In genomic region chrX:40539214-40540142, GRCh38 we compare ENCODE assay signal across 7 cellular contexts. TPM values are rescaled to one million over a fixed set of nuclear protein-coding genes. Genes with fewer than 3 reads are reported as not detected.
A peak's percentile ranks its signal among the peaks of the same experiment; 100 is the strongest.
DNase-seq lines count a peak whose midpoint lies in the region; ATAC-seq and TF ChIP-seq lines count a peak whose summit lies in the region.

No MANE protein-coding gene starts in this region.

- DNase-seq in GM13977 (ENCODE audit: low spot score): peak; percentile 54
- DNase-seq in RPMI8226: peak; percentile 73
- DNase-seq in hepatic stellate cell (ENCODE audit: low spot score): peak; percentile 61
- peak; percentile 74 for DNase-seq in stimulated activated CD4-positive, alpha-beta T cell treated with anti-CD3 and anti-CD28 coated beads, Interleukin-1b, Interleukin-23, amount 100 ng/mL, for 48 hours
- no peak for DNase-seq in superior temporal gyrus (ENCODE audit: extremely low spot score)

- no peaks in the 10 kb centered on the region for H3K27me3 Mint-ChIP-seq in activated T-helper 17 cell treated with anti-CD3 and anti-CD28 coated beads, Interleukin-2, amount 50 U/mL, for 72 hours

- peak; percentile 30 for TF ChIP-seq CTCF in GM13977 (IDR thresholded peaks at IDR 0.05; ENCODE audit: extremely low read depth, insufficient read depth, missing control alignments)

- H3K27ac Mint-ChIP-seq in activated T-helper 17 cell treated with anti-CD3 and anti-CD28 coated beads, Interleukin-2, amount 50 U/mL, for 72 hours: peak overlapping the region; percentile 1

- no peaks in the 10 kb centered on the region for H3K36me3 Mint-ChIP-seq in activated T-helper 17 cell treated with anti-CD3 and anti-CD28 coated beads, Interleukin-2, amount 50 U/mL, for 72 hours (ENCODE audit: low read depth)

- in situ Hi-C loops in GM13977 (cut with MboI; ENCODE audit: low pct_unique_long_range_greater_than_20kb, low sequenced_read_pairs, unreplicated experiment): no loop called here

- H3K4me1 Mint-ChIP-seq in activated T-helper 17 cell treated with anti-CD3 and anti-CD28 coated beads, Interleukin-2, amount 50 U/mL, for 72 hours: peaks cover 15% of the 10 kb centered on the region

- peak; percentile 65 for ATAC-seq in HG03066 (IDR thresholded peaks at IDR 0.05; ENCODE audit: low read depth, unreplicated experiment)
- ATAC-seq in activated T-helper 17 cell treated with anti-CD3 and anti-CD28 coated beads, Interleukin-2, amount 50 U/mL, for 72 hours (replicated peaks): peak; percentile 93

- H3K4me3 Mint-ChIP-seq in activated T-helper 17 cell treated with anti-CD3 and anti-CD28 coated beads, Interleukin-2, amount 50 U/mL, for 72 hours: peak overlapping the region; percentile 65

- no peaks in the 10 kb centered on the region for H3K9me3 Mint-ChIP-seq in activated T-helper 17 cell treated with anti-CD3 and anti-CD28 coated beads, Interleukin-2, amount 50 U/mL, for 72 hours

RNA-seq across cellular contexts. Expression of gene ATP6AP2, which starts 41.3 kb away (rescaled TPM):
- total RNA-seq in activated T-helper 17 cell treated with anti-CD3 and anti-CD28 coated beads, Interleukin-2, amount 50 U/mL, for 72 hours: 10 to 100 TPM; 44.9 to 82.6 TPM
